ENCODE assay signal across 19 cellular contexts in genomic region chr2:226142452-226142851, GRCh38.
"Had no signal": no experiment of that assay in that cellular context is flagged by ENCODE, and none has a peak within 500 bp of the region (broad histone marks: within the 10 kb centered on the region; RNA-seq: fewer than 3 reads in every experiment).

No MANE protein-coding gene starts in this region.

- H3K27ac ChIP-seq: heart right ventricle, pancreas, right lobe of liver, spleen, stomach had no signal

- H3K27me3 ChIP-seq: heart right ventricle, pancreas, right lobe of liver, spleen, stomach had no signal

- H3K4me3 ChIP-seq: heart right ventricle, pancreas, right lobe of liver, spleen, stomach had no signal

- H3K9me3 ChIP-seq: pancreas, right lobe of liver, spleen, stomach had no signal

- H3K4me1 ChIP-seq: pancreas, right lobe of liver had no signal

- H3K27me3 Mint-ChIP-seq: natural killer cell treated with Interleukin-12 subunit alpha and Interleukin-12 subunit beta and Interleukin-15 and Interleukin-18, amount 100 ng/mL, for 72 hours; progenitor cell of endocrine pancreas; stimulated activated naive B cell treated with anti-CD40 and anti-IgM and Interleukin-4, amounts not matched to agents 10 μg/mL and 1 μg/mL and 100 μg/mL, for 72 hours had no signal

- H3K36me3 Mint-ChIP-seq: mesothelial cell of epicardium; natural killer cell treated with Interleukin-12 subunit alpha and Interleukin-12 subunit beta and Interleukin-15 and Interleukin-18, amount 100 ng/mL, for 72 hours; stimulated activated naive B cell treated with anti-CD40 and anti-IgM and Interleukin-4, amounts not matched to agents 10 μg/mL and 1 μg/mL and 100 μg/mL, for 72 hours had no signal

- H3K9me3 Mint-ChIP-seq: mesothelial cell of epicardium; stimulated activated naive B cell treated with anti-CD40 and anti-IgM and Interleukin-4, amounts not matched to agents 10 μg/mL and 1 μg/mL and 100 μg/mL, for 72 hours had no signal

- DNase-seq: effector memory CD4-positive, alpha-beta T cell; heart right ventricle; hypothalamus; islet precursor cell; occipital lobe; pancreas; retina; right lobe of liver; spleen; stimulated activated CD4-positive, alpha-beta T cell treated with anti-CD3 and anti-CD28 coated beads, Interleukin-15, amount 100 ng/mL, for 24 hours; stimulated activated CD4-positive, alpha-beta T cell treated with anti-CD3 and anti-CD28 coated beads, Interleukin-1b, Interleukin-23, amount 100 ng/mL, for 48 hours; stimulated activated CD4-positive, alpha-beta T cell treated with anti-CD3 and anti-CD28 coated beads, Interleukin-4, amount 100 ng/mL, for 4 hours; stimulated activated naive B cell treated with anti-CD40 and anti-IgM and Interleukin-4, amounts not matched to agents 10 μg/mL and 1 μg/mL and 100 μg/mL, for 72 hours; stomach; substantia nigra; trophoblast cell had no signal

- H3K36me3 ChIP-seq: heart right ventricle, pancreas, right lobe of liver, spleen, stomach had no signal

- H3K4me3 Mint-ChIP-seq: mesothelial cell of epicardium; natural killer cell treated with Interleukin-12 subunit alpha and Interleukin-12 subunit beta and Interleukin-15 and Interleukin-18, amount 100 ng/mL, for 72 hours; stimulated activated naive B cell treated with anti-CD40 and anti-IgM and Interleukin-4, amounts not matched to agents 10 μg/mL and 1 μg/mL and 100 μg/mL, for 72 hours had no signal

- H3K27ac Mint-ChIP-seq: mesothelial cell of epicardium; natural killer cell treated with Interleukin-12 subunit alpha and Interleukin-12 subunit beta and Interleukin-15 and Interleukin-18, amount 100 ng/mL, for 72 hours; progenitor cell of endocrine pancreas; stimulated activated naive B cell treated with anti-CD40 and anti-IgM and Interleukin-4, amounts not matched to agents 10 μg/mL and 1 μg/mL and 100 μg/mL, for 72 hours had no signal
